ENCODE assay signal across 27 cellular contexts in the genomic region with DNA sequence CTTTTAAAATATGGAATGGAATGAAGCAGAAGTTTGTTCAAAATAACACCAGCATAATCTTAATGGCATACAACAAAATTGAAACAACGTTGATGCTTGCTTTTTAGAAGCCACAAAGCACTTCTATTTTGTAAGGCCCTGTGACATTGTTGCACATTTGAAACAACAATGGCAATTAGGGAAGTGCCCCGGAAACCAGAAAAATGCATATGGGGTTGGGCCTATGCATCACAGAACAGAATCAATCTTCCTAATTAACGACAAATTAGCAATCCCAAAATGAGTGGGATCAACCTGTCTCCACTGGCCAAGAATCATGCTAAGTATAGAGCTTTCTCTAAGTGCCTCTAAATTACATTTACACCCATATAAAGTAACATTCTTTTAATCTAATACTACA.
"Had no signal": no experiment of that assay in that cellular context is flagged by ENCODE, and none has a peak within 500 bp of the region (broad histone marks: within the 10 kb centered on the region; RNA-seq: fewer than 3 reads in every experiment).

No MANE protein-coding gene starts in this region.

- H3K9me3 ChIP-seq: left lung, lower lobe of right lung, ovary, right atrium auricular region, right lobe of liver, tibial nerve, upper lobe of right lung had no signal

- H2AFZ ChIP-seq: hepatocyte had no signal

- H3K4me3 ChIP-seq: heart right ventricle, hepatocyte, left lung, lower lobe of right lung, ovary, right atrium auricular region, right lobe of liver, smooth muscle cell, tibial nerve, upper lobe of right lung had no signal

- H3K4me1 Mint-ChIP-seq: naive B cell; natural killer cell; stimulated activated memory B cell treated with anti-CD40 and anti-IgM and Interleukin-4, amounts not matched to agents 10 μg/mL and 1 μg/mL and 100 μg/mL, for 72 hours; stimulated activated naive CD8-positive, alpha-beta T cell treated with anti-CD3 and anti-CD28 coated beads, Interleukin-15, amount 100 ng/mL, for 72 hours had no signal

- H3K36me3 ChIP-seq: left lung, lower lobe of right lung, ovary, right atrium auricular region, right lobe of liver, tibial nerve, upper lobe of right lung had no signal

- H3K27ac Mint-ChIP-seq: naive B cell; natural killer cell; nephron progenitor cell; progenitor cell of endocrine pancreas; stimulated activated memory B cell treated with anti-CD40 and anti-IgM and Interleukin-4, amounts not matched to agents 10 μg/mL and 1 μg/mL and 100 μg/mL, for 72 hours; stimulated activated naive CD8-positive, alpha-beta T cell treated with anti-CD3 and anti-CD28 coated beads, Interleukin-15, amount 100 ng/mL, for 72 hours had no signal

- H3K4me2 ChIP-seq: hepatocyte, smooth muscle cell had no signal

- H3K27me3 Mint-ChIP-seq: progenitor cell of endocrine pancreas; stimulated activated memory B cell treated with anti-CD40 and anti-IgM and Interleukin-4, amounts not matched to agents 10 μg/mL and 1 μg/mL and 100 μg/mL, for 72 hours had no signal

- H3K27me3 ChIP-seq: heart right ventricle, hepatocyte, left lung, ovary, right atrium auricular region, right lobe of liver, tibial nerve, upper lobe of right lung had no signal

- H3K9me3 Mint-ChIP-seq: stimulated activated naive CD8-positive, alpha-beta T cell treated with anti-CD3 and anti-CD28 coated beads, Interleukin-15, amount 100 ng/mL, for 72 hours had no signal

- ATAC-seq: left colon; left lung; lower lobe of right lung; natural killer cell; right lobe of liver; stimulated activated memory B cell treated with anti-CD40 and anti-IgM and Interleukin-4, amounts not matched to agents 10 μg/mL and 1 μg/mL and 100 μg/mL, for 72 hours; stimulated activated naive CD8-positive, alpha-beta T cell treated with anti-CD3 and anti-CD28 coated beads, Interleukin-15, amount 100 ng/mL, for 72 hours; upper lobe of right lung had no signal

- H3K4me1 ChIP-seq: left lung, lower lobe of right lung, right atrium auricular region, right lobe of liver, tibial nerve, upper lobe of right lung had no signal

- H3K4me3 Mint-ChIP-seq: naive B cell; natural killer cell; nephron progenitor cell; stimulated activated memory B cell treated with anti-CD40 and anti-IgM and Interleukin-4, amounts not matched to agents 10 μg/mL and 1 μg/mL and 100 μg/mL, for 72 hours; stimulated activated naive CD8-positive, alpha-beta T cell treated with anti-CD3 and anti-CD28 coated beads, Interleukin-15, amount 100 ng/mL, for 72 hours had no signal

- DNase-seq: heart right ventricle; left colon; left lung; lower lobe of right lung; mammary epithelial cell; mesenchymal stem cell; naive B cell; natural killer cell; nephron progenitor cell; ovary; right lobe of liver; stimulated activated CD4-positive, alpha-beta T cell treated with anti-CD3 and anti-CD28 coated beads, Interleukin-1b, Interleukin-23, amount 100 ng/mL, for 48 hours; stimulated activated CD4-positive, alpha-beta T cell treated with anti-CD3 and anti-CD28 coated beads, Interleukin-2, amount 100 ng/mL, for 48 hours; stimulated activated CD4-positive, alpha-beta T cell treated with anti-CD3 and anti-CD28 coated beads, Interleukin-4, amount 100 ng/mL, for 4 hours; stimulated activated CD8-positive, alpha-beta memory T cell treated with anti-CD3 and anti-CD28 coated beads, Interleukin-4, amount 100 ng/mL, for 48 hours; stimulated activated naive CD4-positive, alpha-beta T cell treated with Interleukin-2 at 50 U/mL for 16 hours; stimulated activated naive CD8-positive, alpha-beta T cell treated with anti-CD3 and anti-CD28 coated beads, Interleukin-15, amount 100 ng/mL, for 72 hours; substantia nigra; upper lobe of right lung had no signal

- FAIRE-seq: keratinocyte, urothelium cell line had no signal

- H3K36me3 Mint-ChIP-seq: naive B cell; natural killer cell; stimulated activated memory B cell treated with anti-CD40 and anti-IgM and Interleukin-4, amounts not matched to agents 10 μg/mL and 1 μg/mL and 100 μg/mL, for 72 hours had no signal

- H3K27ac ChIP-seq: heart right ventricle, hepatocyte, left lung, lower lobe of right lung, ovary, right atrium auricular region, right lobe of liver, tibial nerve, upper lobe of right lung had no signal
